Comparison of ENCODE assay signal across 20 cellular contexts in the genomic region with DNA sequence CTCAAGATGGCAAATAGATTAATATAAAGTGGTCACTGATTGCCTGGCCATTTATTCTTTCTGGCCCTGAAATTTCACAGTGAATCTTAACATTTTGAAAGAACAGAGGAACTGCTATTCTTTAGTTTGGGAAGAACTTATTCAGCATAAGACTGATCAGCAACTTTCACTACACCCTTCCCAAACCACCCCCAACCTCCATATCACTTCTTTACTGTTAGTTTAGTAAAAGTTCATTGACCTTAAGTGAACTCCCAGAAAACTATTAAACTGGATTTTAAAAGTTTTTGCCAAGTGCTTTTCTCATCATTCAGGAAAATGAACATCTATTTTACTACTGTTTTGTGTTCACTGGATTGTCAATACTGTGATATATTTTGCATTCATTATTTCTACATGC.
"Had no signal": no experiment of that assay in that cellular context is flagged by ENCODE, and none has a peak within 500 bp of the region (broad histone marks: within the 10 kb centered on the region; RNA-seq: fewer than 3 reads in every experiment).

No MANE protein-coding gene starts in this region.

- H3K27me3 ChIP-seq: esophagus muscularis mucosa, gastrocnemius medialis, neutrophil, sigmoid colon, suprapubic skin, tibial artery, upper lobe of left lung, vagina had no signal

- DNase-seq: cortex of kidney; effector memory CD4-positive, alpha-beta T cell; gastrocnemius medialis; kidney; left cardiac atrium; left ventricle myocardium superior; mesendoderm; naive B cell; nephron progenitor cell; sigmoid colon; stimulated activated CD4-positive, alpha-beta T cell treated with anti-CD3 and anti-CD28 coated beads, Interleukin-12 subunit alpha, Interleukin-12 subunit beta, amount 100 ng/mL, for 4 hours; stimulated activated naive CD4-positive, alpha-beta T cell treated with Interleukin-2 at 50 U/mL for 16 hours; tibial artery; upper lobe of left lung had no signal

- H3K36me3 ChIP-seq: esophagus muscularis mucosa, gastrocnemius medialis, neutrophil, sigmoid colon, suprapubic skin, tibial artery, upper lobe of left lung, vagina had no signal

- ATAC-seq: gastrocnemius medialis, left ventricle myocardium superior had no signal

- H3K9me3 ChIP-seq: esophagus muscularis mucosa, gastrocnemius medialis, neutrophil, sigmoid colon, suprapubic skin, tibial artery, upper lobe of left lung, vagina had no signal

- H3K4me3 ChIP-seq: esophagus muscularis mucosa, gastrocnemius medialis, sigmoid colon, skin epidermis, suprapubic skin, tibial artery, upper lobe of left lung, vagina had no signal

- H3K27ac ChIP-seq: epithelial cell of prostate, gastrocnemius medialis, neutrophil, skin epidermis, suprapubic skin, tibial artery, upper lobe of left lung, vagina had no signal
